Comparison of ENCODE assay signal across 21 cellular contexts in genomic region chr7:47366960-47367359, GRCh38.
DNase-seq lines count a peak whose midpoint lies in the region; ATAC-seq, FAIRE-seq and TF ChIP-seq lines count a peak whose summit lies in the region.
"Had no signal": no experiment of that assay in that cellular context is flagged by ENCODE, and none has a peak within 500 bp of the region (broad histone marks: within the 10 kb centered on the region; RNA-seq: fewer than 3 reads in every experiment).

No MANE protein-coding gene starts in this region.

- no peak for TF ChIP-seq RAD21 in HepG2 (CRISPR knock-in tag; IDR thresholded peaks at IDR 0.05)

- DNase-seq in HepG2 (ENCODE audit: low spot score) = no peak
- no peak for DNase-seq in right lobe of liver
- DNase-seq in endodermal cell = no peak
- no peak for DNase-seq in trophoblast cell
- no peak for DNase-seq in WERI-Rb-1
- DNase-seq: AML-193; CD4-positive, alpha-beta T cell; DMS153; DMS79; GDM1; GM23248; HFFc6 had no signal

- no peak for TF ChIP-seq POLR2A in HepG2 (IDR thresholded peaks at IDR 0.05; ENCODE audit: insufficient read depth in 1 of 2, low read depth in 2 of 2, low read length in 2 of 2)
- no peak for TF ChIP-seq POLR2A in right lobe of liver (IDR thresholded peaks at IDR 0.05)

- intact Hi-C loops in HepG2 (cut with micrococcal nuclease; ENCODE audit: unreplicated experiment) (no loop called here), right lobe of liver (cut with DNase I) (no loop called here)

- in situ Hi-C loops in HepG2 (cut with HindIII; ENCODE audit: extremely low pct_ligation_motif_present, low pct_unique_long_range_greater_than_20kb) = no loop called here

- ATAC-seq in HepG2 = no peak; the same call in 2 of the 3 replicates
- ATAC-seq in right lobe of liver = no peak
- ATAC-seq in HG02610 (IDR thresholded peaks at IDR 0.05; ENCODE audit: unreplicated experiment) = no peak
- no peak for ATAC-seq in HG02623 (IDR thresholded peaks at IDR 0.05; ENCODE audit: unreplicated experiment)
- ATAC-seq: HCT116 had no signal

- H3K4me3 ChIP-seq in HepG2 (replicated peaks in 1 of 3; ENCODE audit: insufficient read depth in 1 of 3, low read depth in 2 of 3, low read length in 3 of 3) (no peak overlapping the region), right lobe of liver (no peak overlapping the region), endodermal cell (ENCODE audit: low read length) (no peak overlapping the region), trophoblast cell (ENCODE audit: low read depth, low read length) (no peak overlapping the region), WERI-Rb-1 (ENCODE audit: low read depth, low read length) (no peak overlapping the region)
- H3K4me3 ChIP-seq: A549, GM23248 had no signal

- peaks cover 20% of the 10 kb centered on the region for H3K79me2 ChIP-seq in HepG2 (ENCODE audit: insufficient read depth, low read length)
- no peaks in the 10 kb centered on the region for H3K79me2 ChIP-seq in trophoblast cell (ENCODE audit: control insufficient read depth, insufficient read depth, low read length, poor library complexity)

- H3K27me3 ChIP-seq in HepG2 (ENCODE audit: control insufficient read depth in 1 of 2, insufficient read depth in 2 of 2, low read length in 2 of 2) = no peaks in the 10 kb centered on the region
- no peaks in the 10 kb centered on the region for H3K27me3 ChIP-seq in right lobe of liver
- no peaks in the 10 kb centered on the region for H3K27me3 ChIP-seq in endodermal cell (ENCODE audit: control insufficient read depth, insufficient read depth, low read length, poor library complexity, severe bottlenecking)
- no peaks in the 10 kb centered on the region for H3K27me3 ChIP-seq in trophoblast cell (ENCODE audit: insufficient read depth, low read length)
- H3K27me3 ChIP-seq in WERI-Rb-1 (ENCODE audit: insufficient read depth, low read depth, severe bottlenecking) = no peaks in the 10 kb centered on the region

- CTCF ChIA-PET in HepG2 (lab: Yijun Ruan, JAX; ENCODE audit: low intra/inter-chr PET ratio, low total read pairs) = no interaction called here

- H3K36me3 ChIP-seq in HepG2 (replicated peaks in 1 of 2; ENCODE audit: control insufficient read depth in 1 of 2, insufficient read depth in 2 of 2, low read length in 2 of 2) (peaks cover 45 to 82% of the 10 kb centered on the region in 2 experiments), right lobe of liver (peaks cover 2 to 30% (median 16%) of the 10 kb centered on the region in 4 donors), endodermal cell (ENCODE audit: control insufficient read depth, insufficient read depth, low read length) (peaks cover 11% of the 10 kb centered on the region), trophoblast cell (ENCODE audit: control insufficient read depth in 1 of 2, insufficient read depth in 2 of 2, low read length in 2 of 2) (peaks cover 58 to 66% of the 10 kb centered on the region in 2 experiments), WERI-Rb-1 (no peaks in the 10 kb centered on the region)

- H4K91ac ChIP-seq in trophoblast cell (ENCODE audit: low read depth, low read length) = no peak overlapping the region

- H2BK5ac ChIP-seq in trophoblast cell (ENCODE audit: low read depth, low read length, poor library complexity) = no peak overlapping the region

- POLR2A ChIA-PET in HepG2 (lab: Yijun Ruan, JAX) = no interaction called here

- no peak overlapping the region for H3K4ac ChIP-seq in trophoblast cell (ENCODE audit: low read depth, low read length)

- no peaks in the 10 kb centered on the region for H3K79me1 ChIP-seq in trophoblast cell (ENCODE audit: low read length)

- WGBS in HepG2 (ENCODE audit: low lambda C conversion rate) = 98% methylated on average over 8 of the region's 8 CpGs
- 80% methylated on average over 2 of the region's 8 CpGs for WGBS in right lobe of liver (ENCODE audit: insufficient coverage, low coverage, low lambda C conversion rate, missing lambda C conversion rate)
- WGBS in endodermal cell (ENCODE audit: insufficient coverage in 1 of 2, insufficient read length in 1 of 2), 2 experiments = 95 to 100% methylated on average over 6 to 8 of the region's 8 CpGs
- no CpG with 5 or more reads among the region's 8 CpGs for WGBS in trophoblast cell (ENCODE audit: extremely low coverage, insufficient coverage, insufficient read length)

- H4K20me1 ChIP-seq in HepG2 (ENCODE audit: insufficient read depth, low read length) = peaks cover 52% of the 10 kb centered on the region

- no peaks in the 10 kb centered on the region for H3K27me3 Mint-ChIP-seq in endodermal cell (ENCODE audit: insufficient read depth)
- H3K27me3 Mint-ChIP-seq: CD4-positive, alpha-beta T cell had no signal

- H4K8ac ChIP-seq in trophoblast cell (ENCODE audit: low read depth, low read length) = no peak overlapping the region

- no peaks in the 10 kb centered on the region for H3K9me3 Mint-ChIP-seq in endodermal cell
- H3K9me3 Mint-ChIP-seq: CD4-positive, alpha-beta T cell; HFFc6 had no signal

- no peak overlapping the region for H2BK12ac ChIP-seq in trophoblast cell (ENCODE audit: low read length)

- no peak overlapping the region for H3K4me2 ChIP-seq in HepG2 (ENCODE audit: low read depth, low read length)
- H3K4me2 ChIP-seq in trophoblast cell (ENCODE audit: low read length) = no peak overlapping the region
- H3K4me2 ChIP-seq: A549 had no signal

- no peak overlapping the region for H3K27ac ChIP-seq in HepG2 (ENCODE audit: extremely low read length, insufficient read depth, low read length)
- H3K27ac ChIP-seq in right lobe of liver = no peak overlapping the region
- no peak overlapping the region for H3K27ac ChIP-seq in endodermal cell (ENCODE audit: low read depth, low read length)
- H3K27ac ChIP-seq in trophoblast cell (ENCODE audit: low read depth, low read length) = no peak overlapping the region
- no peak overlapping the region for H3K27ac ChIP-seq in WERI-Rb-1
- H3K27ac ChIP-seq: 22Rv1, A549, C4-2B, GM23248 had no signal

- no peak overlapping the region for H4K12ac ChIP-seq in trophoblast cell (ENCODE audit: low read depth, low read length)

- peak overlapping the region; percentile 30 for H3K27ac Mint-ChIP-seq in endodermal cell
- H3K27ac Mint-ChIP-seq: CD4-positive, alpha-beta T cell; HFFc6 had no signal

- H2AK5ac ChIP-seq in trophoblast cell (ENCODE audit: low read length) = no peak overlapping the region

- no peak overlapping the region for H3K4me3 Mint-ChIP-seq in endodermal cell
- H3K4me3 Mint-ChIP-seq: CD4-positive, alpha-beta T cell; HFFc6 had no signal

- H3K14ac ChIP-seq in trophoblast cell (ENCODE audit: low read length) = no peak overlapping the region

- no peaks in the 10 kb centered on the region for H3K4me1 ChIP-seq in HepG2 (ENCODE audit: insufficient read depth, low read length)
- peaks cover 0 to 6% (median 0%) of the 10 kb centered on the region in 4 donors for H3K4me1 ChIP-seq in right lobe of liver
- H3K4me1 ChIP-seq in endodermal cell (ENCODE audit: control insufficient read depth, insufficient read depth, low read length) = peaks cover under 1% of the 10 kb centered on the region
- peaks cover 0 to 4% of the 10 kb centered on the region in 2 experiments for H3K4me1 ChIP-seq in trophoblast cell (ENCODE audit: control insufficient read depth in 1 of 2, insufficient read depth in 2 of 2, low read length in 2 of 2)

- H3K36me3 Mint-ChIP-seq in endodermal cell (ENCODE audit: low read depth) = peaks cover 15% of the 10 kb centered on the region

- H2BK120ac ChIP-seq in trophoblast cell (ENCODE audit: insufficient read depth, low read length, poor library complexity) = no peak overlapping the region

- H3K18ac ChIP-seq in trophoblast cell (ENCODE audit: low read length) = peak overlapping the region; percentile 26

- H3K9me3 ChIP-seq in HepG2 (ENCODE audit: low read length) (no peaks in the 10 kb centered on the region), right lobe of liver (no peaks in the 10 kb centered on the region), endodermal cell (ENCODE audit: control insufficient read depth, low read length) (no peaks in the 10 kb centered on the region), trophoblast cell (ENCODE audit: insufficient read depth, low read depth, low read length) (no peaks in the 10 kb centered on the region), WERI-Rb-1 (ENCODE audit: severe bottlenecking) (no peaks in the 10 kb centered on the region)
- H3K9me3 ChIP-seq: A549 had no signal

- TF ChIP-seq EP300 in HepG2 (IDR thresholded peaks at IDR 0.05; ENCODE audit: low read depth in 2 of 2, low read length in 2 of 2) (no peak), HepG2 (CRISPR knock-in tag; IDR thresholded peaks at IDR 0.05; ENCODE audit: borderline replicate concordance) (no peak)

- H3K9ac ChIP-seq in HepG2 (ENCODE audit: insufficient read depth, low read depth, low read length) (no peak overlapping the region), endodermal cell (ENCODE audit: extremely low read depth, low read length, poor library complexity, severe bottlenecking) (no peak overlapping the region), trophoblast cell (ENCODE audit: low read length) (no peak overlapping the region)
- H3K9ac ChIP-seq: GM23248 had no signal

- H2AFZ ChIP-seq in HepG2 (ENCODE audit: low read length) = no peak overlapping the region
- no peak overlapping the region for H2AFZ ChIP-seq in trophoblast cell (ENCODE audit: insufficient read depth, low read length, poor library complexity)
- H2AFZ ChIP-seq: GM23248 had no signal

- peaks cover 14% of the 10 kb centered on the region for H3K4me1 Mint-ChIP-seq in endodermal cell

- TF ChIP-seq CTCF in HepG2 (CRISPR knock-in tag; IDR thresholded peaks at IDR 0.05) (no peak), right lobe of liver (IDR thresholded peaks at IDR 0.05) (no peak), endodermal cell (conservative IDR thresholded peaks at IDR 0.05) (no peak), WERI-Rb-1 (IDR thresholded peaks at IDR 0.05; ENCODE audit: low read depth, low read length) (no peak)

- BruUV-seq in HepG2 (replicated peaks; lab: Mats Ljungman, UMichigan) = no TSS peak

- no peak overlapping the region for H3K23ac ChIP-seq in trophoblast cell (ENCODE audit: low read length)

- no peak for FAIRE-seq in HepG2 (lab: Jason Lieb, UNC)
- FAIRE-seq: A549, GM12892, GM18507, H54 had no signal

TF ChIP-seq in HepG2, 621 proteins besides CTCF, POLR2A, EP300 and RAD21 (continues in another document):
- TF ChIP-seq ZNF543 (CRISPR knock-in tag; IDR thresholded peaks at IDR 0.05) = no peak
- no peak for TF ChIP-seq ZNF564 (CRISPR knock-in tag; IDR thresholded peaks at IDR 0.05)
- no peak for TF ChIP-seq ZNF530 (CRISPR knock-in tag; IDR thresholded peaks at IDR 0.05; ENCODE audit: low read depth)
- peak; percentile 63 for TF ChIP-seq RBM22 (optimal IDR thresholded peaks at IDR 0.05; ENCODE audit: low read length)
- no peak for TF ChIP-seq ZNF597 (CRISPR knock-in tag; IDR thresholded peaks at IDR 0.05)
- TF ChIP-seq TAF1 (CRISPR knock-in tag; IDR thresholded peaks at IDR 0.05) = no peak
